Comparison of ENCODE assay signal across 9 cellular contexts in genomic region chr4:182449186-182449880, GRCh38.
DNase-seq lines count a peak whose midpoint lies in the region; ATAC-seq, FAIRE-seq and TF ChIP-seq lines count a peak whose summit lies in the region.
"Had no signal": no experiment of that assay in that cellular context is flagged by ENCODE, and none has a peak within 500 bp of the region (broad histone marks: within the 10 kb centered on the region; RNA-seq: fewer than 3 reads in every experiment).

No MANE protein-coding gene starts in this region.

- no peaks in the 10 kb centered on the region for H4K20me1 ChIP-seq in fibroblast of lung (ENCODE audit: control insufficient read depth, extremely low read depth, insufficient read depth, low read length)

- no peak overlapping the region for H3K9ac ChIP-seq in fibroblast of lung (ENCODE audit: insufficient read depth, low read length)

- H3K4me2 ChIP-seq in fibroblast of lung (ENCODE audit: extremely low read depth, insufficient read depth, low read length) = peak overlapping the region; percentile 9

- FAIRE-seq in GM19239 (lab: Jason Lieb, UNC) = no peak
- FAIRE-seq: endometrium had no signal

- H3K9me3 ChIP-seq in fibroblast of lung (ENCODE audit: control insufficient read depth, insufficient read depth, low read depth, low read length) = no peaks in the 10 kb centered on the region

- no peaks in the 10 kb centered on the region for H3K4me1 ChIP-seq in fibroblast of lung (ENCODE audit: control insufficient read depth, extremely low read depth, insufficient read depth, low read length)

- no peak overlapping the region for H3K27ac ChIP-seq in fibroblast of lung (ENCODE audit: insufficient read depth, low read length)

- H3K4me3 ChIP-seq in fibroblast of lung (replicated peaks in 1 of 4; ENCODE audit: control extremely low read depth in 1 of 4, insufficient read depth in 1 of 4, low read depth in 3 of 4, low read length in 4 of 4) = peak overlapping the region; percentile 46 to 94 (median 58)

- DNase-seq in ACHN (peak; percentile 60), GM19239 (ENCODE audit: insufficient read length, low spot score) (peak; percentile 5), SK-N-DZ (ENCODE audit: low spot score) (peak; percentile 70), fibroblast of lung (ENCODE audit: low read depth in 2 of 2) (peak; percentile 48 to 68), omental fat pad (ENCODE audit: low spot score) (no peak), mesenteric fat pad (ENCODE audit: low spot score) (no peak)

- ATAC-seq in omental fat pad (ENCODE audit: low FRiP score) (peak; percentile 47), HG03571 (IDR thresholded peaks at IDR 0.05; ENCODE audit: unreplicated experiment) (no peak), GM18909 (IDR thresholded peaks at IDR 0.05; ENCODE audit: poor library complexity, unreplicated experiment) (no peak)

- H3K27me3 ChIP-seq in fibroblast of lung (ENCODE audit: control insufficient read depth, insufficient read depth, low read length) = peaks cover 7% of the 10 kb centered on the region

- no peak for TF ChIP-seq CTCF in fibroblast of lung (conservative IDR thresholded peaks at IDR 0.05 in 1 of 2, IDR thresholded peaks at IDR 0.05 in 1 of 2; ENCODE audit: low read depth in 1 of 2, low read length in 2 of 2)
- no peak for TF ChIP-seq CTCF in omental fat pad (IDR thresholded peaks at IDR 0.05)

- no peak overlapping the region for H2AFZ ChIP-seq in fibroblast of lung (ENCODE audit: low read length)

- no peaks in the 10 kb centered on the region for H3K36me3 ChIP-seq in fibroblast of lung (ENCODE audit: control insufficient read depth, insufficient read depth, low read length)

- no peaks in the 10 kb centered on the region for H3K79me2 ChIP-seq in fibroblast of lung (ENCODE audit: control insufficient read depth, insufficient read depth, low read length)

- in situ Hi-C loops in ACHN (cut with HindIII; ENCODE audit: low pct_ligation_motif_present, low pct_unique_long_range_greater_than_20kb, low sequenced_read_pairs) = no loop called here

Comparison
In these comparisons a context has a peak if more than half of its experiments do, and no peak if none do; other contexts are left out.
1. DNase-seq: peak in ACHN (single experiment), GM19239 (single experiment), SK-N-DZ (single experiment) and fibroblast of lung (2 of 2); none in omental fat pad (single experiment) and mesenteric fat pad (single experiment).